In genomic region chr10:79146611-79147130, GRCh38 we compare ENCODE assay signal across 9 cellular contexts.
DNase-seq lines count a peak whose midpoint lies in the region; ATAC-seq and TF ChIP-seq lines count a peak whose summit lies in the region.
"Had no signal": no experiment of that assay in that cellular context is flagged by ENCODE, and none has a peak within 500 bp of the region (broad histone marks: within the 10 kb centered on the region; RNA-seq: fewer than 3 reads in every experiment).

No MANE protein-coding gene starts in this region.

- H3K79me1 ChIP-seq in neuronal stem cell (ENCODE audit: low read depth, low read length) (peaks cover 21% of the 10 kb centered on the region), mesendoderm (ENCODE audit: low read length) (peaks cover 16% of the 10 kb centered on the region)

- no peak for TF ChIP-seq POLR2A in esophagus muscularis mucosa (IDR thresholded peaks at IDR 0.05; ENCODE audit: low read depth)

- H3K27me3 ChIP-seq in esophagus muscularis mucosa (no peaks in the 10 kb centered on the region), neuronal stem cell (ENCODE audit: control insufficient read depth in 3 of 3, insufficient read depth in 3 of 3, low read depth in 1 of 3, low read length in 3 of 3) (no peaks in the 10 kb centered on the region), mesendoderm (ENCODE audit: insufficient read depth, low read length, poor library complexity) (no peaks in the 10 kb centered on the region)

- H3K56ac ChIP-seq in mesendoderm (ENCODE audit: low read length): no peak overlapping the region

- H3K23ac ChIP-seq in neuronal stem cell (ENCODE audit: low read depth, low read length, poor library complexity): no peak overlapping the region
- no peak overlapping the region for H3K23ac ChIP-seq in mesendoderm (ENCODE audit: low read length)

- H3K4ac ChIP-seq in neuronal stem cell (ENCODE audit: low read length) (no peak overlapping the region), mesendoderm (ENCODE audit: low read depth, low read length) (no peak overlapping the region)

- no peak overlapping the region for H3K18ac ChIP-seq in neuronal stem cell (ENCODE audit: low read length)
- no peak overlapping the region for H3K18ac ChIP-seq in mesendoderm (ENCODE audit: low read length)

- H4K91ac ChIP-seq in neuronal stem cell (ENCODE audit: low read depth, low read length, poor library complexity): no peak overlapping the region

- no peak overlapping the region for H2AFZ ChIP-seq in neuronal stem cell (ENCODE audit: low read length)

- H3K27ac ChIP-seq in esophagus muscularis mucosa (replicated peaks in 1 of 4) (peak overlapping the region; percentile 85 to 90 (median 88)), neuronal stem cell (replicated peaks; ENCODE audit: low read length) (no peak overlapping the region), mesendoderm (ENCODE audit: low read depth, low read length) (no peak overlapping the region)

- H3K79me2 ChIP-seq in mesendoderm (ENCODE audit: control insufficient read depth, insufficient read depth, low read length): peaks cover 3% of the 10 kb centered on the region

- H2BK120ac ChIP-seq in neuronal stem cell (ENCODE audit: low read depth, low read length) (no peak overlapping the region), mesendoderm (ENCODE audit: low read depth, low read length) (no peak overlapping the region)

- H2AK5ac ChIP-seq in neuronal stem cell (ENCODE audit: low read depth, low read length) (no peak overlapping the region), mesendoderm (ENCODE audit: low read length) (no peak overlapping the region)

- no peak overlapping the region for H4K5ac ChIP-seq in mesendoderm (ENCODE audit: low read length)

- H4K8ac ChIP-seq in neuronal stem cell (ENCODE audit: low read depth, low read length) (no peak overlapping the region), mesendoderm (ENCODE audit: low read depth, low read length) (no peak overlapping the region)

- intact Hi-C loops in Right ventricle myocardium inferior (cut with DNase I): no loop called here
- intact Hi-C loops in cardiac septum (cut with DNase I): no loop called here
- intact Hi-C loops in esophagus muscularis mucosa (cut with DNase I): loop anchor here (5.0 kb wide), 1 partner anchor 74 kb away; no protein-coding TSS in a partner anchor

- TF ChIP-seq CTCF in esophagus muscularis mucosa (IDR thresholded peaks at IDR 0.05): peak in 2 of 3 experiments; percentile 25 to 44

- no peak overlapping the region for H2BK12ac ChIP-seq in neuronal stem cell (ENCODE audit: low read length)

- H3K9ac ChIP-seq in neuronal stem cell (ENCODE audit: low read depth, low read length, poor library complexity) (no peak overlapping the region), mesendoderm (ENCODE audit: low read length) (no peak overlapping the region)

- no peaks in the 10 kb centered on the region for H3K9me3 ChIP-seq in esophagus muscularis mucosa
- no peaks in the 10 kb centered on the region for H3K9me3 ChIP-seq in neuronal stem cell (replicated peaks in 1 of 2; ENCODE audit: control insufficient read depth in 2 of 2, insufficient read depth in 1 of 2, low read depth in 1 of 2, low read length in 2 of 2)

- H2BK15ac ChIP-seq in neuronal stem cell (ENCODE audit: low read length) (peak overlapping the region; percentile 14), mesendoderm (replicated peaks; ENCODE audit: low read depth) (no peak overlapping the region)

- TF ChIP-seq EP300 in esophagus muscularis mucosa (IDR thresholded peaks at IDR 0.05): peak; percentile 10

- H3K4me3 ChIP-seq in esophagus muscularis mucosa: no peak overlapping the region
- no peak overlapping the region for H3K4me3 ChIP-seq in neuronal stem cell (ENCODE audit: low read length in 2 of 2)
- H3K4me3 ChIP-seq in mesendoderm (ENCODE audit: low read length): no peak overlapping the region

- H3K14ac ChIP-seq in neuronal stem cell (ENCODE audit: low read length): no peak overlapping the region

- H3K4me1 ChIP-seq in esophagus muscularis mucosa (peaks cover 99 to 100% (median 100%) of the 10 kb centered on the region in 4 donors), neuronal stem cell (ENCODE audit: control insufficient read depth in 2 of 2, insufficient read depth in 1 of 2, low read depth in 1 of 2, low read length in 2 of 2) (peaks cover 12 to 43% of the 10 kb centered on the region in 2 donors), mesendoderm (ENCODE audit: control insufficient read depth, low read depth, low read length) (peaks cover 12% of the 10 kb centered on the region)

- H2BK5ac ChIP-seq in neuronal stem cell (ENCODE audit: low read length) (no peak overlapping the region), mesendoderm (ENCODE audit: low read length) (no peak overlapping the region)

- H3K36me3 ChIP-seq in esophagus muscularis mucosa (peaks cover 0 to 25% (median 13%) of the 10 kb centered on the region in 4 donors), neuronal stem cell (replicated peaks in 1 of 2; ENCODE audit: control insufficient read depth in 2 of 2, insufficient read depth in 2 of 2, low read length in 2 of 2) (peaks cover 8 to 76% of the 10 kb centered on the region in 2 donors), mesendoderm (ENCODE audit: control insufficient read depth, insufficient read depth, low read length) (no peaks in the 10 kb centered on the region)

- H3K4me2 ChIP-seq in neuronal stem cell (ENCODE audit: insufficient read depth, low read length, poor library complexity, severe bottlenecking) (no peak overlapping the region), mesendoderm (ENCODE audit: low read length) (no peak overlapping the region)

- ATAC-seq in Right ventricle myocardium inferior: peak; percentile 30

- 25% methylated on average over 7 of the region's 13 CpGs for WGBS in esophagus muscularis mucosa
- no CpG with 5 or more reads among the region's 13 CpGs for WGBS in neuronal stem cell (ENCODE audit: extremely low coverage in 2 of 2, insufficient read length in 2 of 2, insufficient replicate concordance in 1 of 2), 2 donors
- no CpG with 5 or more reads among the region's 13 CpGs for WGBS in mesendoderm (ENCODE audit: extremely low coverage, insufficient coverage, low lambda C conversion rate)

- DNase-seq in Right ventricle myocardium inferior (ENCODE audit: missing footprints) (peak; percentile 85), cardiac septum (ENCODE audit: low spot score) (no peak), esophagus muscularis mucosa (ENCODE audit: extremely low spot score) (peak; percentile 93), neuronal stem cell (ENCODE audit: low spot score) (no peak), mesenteric fat pad (ENCODE audit: low spot score) (no peak), iPS-NIHi11 (ENCODE audit: low spot score) (no peak), mesendoderm (no peak)
- no peak for DNase-seq in activated effector memory CD4-positive, alpha-beta T cell treated with Interleukin-2 at 50 U/mL for 16 hours
- DNase-seq: stimulated activated CD4-positive, alpha-beta T cell treated with anti-CD3 and anti-CD28 coated beads, Interleukin-4, amount 100 ng/mL, for 4 hours had no signal

Comparison
In these comparisons a context has a peak if more than half of its experiments do, and no peak if none do; other contexts are left out.
1. DNase-seq: peak in Right ventricle myocardium inferior (single experiment) and esophagus muscularis mucosa (single experiment); none in cardiac septum (single experiment), neuronal stem cell (single experiment), mesenteric fat pad (single experiment), activated effector memory CD4-positive, alpha-beta T cell treated with Interleukin-2 at 50 U/mL for 16 hours (single experiment), iPS-NIHi11 (single experiment) and mesendoderm (single experiment).
2. H3K27ac ChIP-seq: peak in esophagus muscularis mucosa (4 of 4); none in neuronal stem cell (single experiment) and mesendoderm (single experiment).